1 cellular context compared by ENCODE assay signal in the genomic region with DNA sequence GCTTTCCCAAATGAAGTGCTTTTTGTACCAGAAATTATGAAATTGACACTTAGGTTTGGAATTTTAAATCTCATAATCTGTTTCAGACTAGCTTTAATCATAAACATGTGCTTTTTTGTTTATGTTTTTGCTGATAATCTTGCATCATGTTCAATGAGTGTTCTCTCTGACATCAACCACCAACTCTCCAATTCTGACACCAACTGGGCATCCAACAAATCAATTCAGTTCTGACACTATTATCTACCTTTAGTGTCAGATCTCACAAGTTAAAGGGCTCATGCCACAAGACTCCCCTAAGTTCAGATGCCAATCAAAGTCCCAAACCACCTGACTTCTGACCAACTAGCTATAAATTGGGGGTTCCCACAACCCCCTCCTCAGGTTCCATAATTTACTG.
TF ChIP-seq lines count a peak whose summit lies in the region.

No MANE protein-coding gene starts in this region.

TF ChIP-seq in GM12878, 131 proteins besides CTCF, POLR2A, EP300 and RAD21 (continued from another document):
- peak; percentile 31; the same call in 1 of the 2 replicates for TF ChIP-seq PKNOX1 (IDR thresholded peaks at IDR 0.05)
TF ChIP-seq in GM12878: peak in this region for 1.
